30 cellular contexts compared by ENCODE assay signal in the genomic region with DNA sequence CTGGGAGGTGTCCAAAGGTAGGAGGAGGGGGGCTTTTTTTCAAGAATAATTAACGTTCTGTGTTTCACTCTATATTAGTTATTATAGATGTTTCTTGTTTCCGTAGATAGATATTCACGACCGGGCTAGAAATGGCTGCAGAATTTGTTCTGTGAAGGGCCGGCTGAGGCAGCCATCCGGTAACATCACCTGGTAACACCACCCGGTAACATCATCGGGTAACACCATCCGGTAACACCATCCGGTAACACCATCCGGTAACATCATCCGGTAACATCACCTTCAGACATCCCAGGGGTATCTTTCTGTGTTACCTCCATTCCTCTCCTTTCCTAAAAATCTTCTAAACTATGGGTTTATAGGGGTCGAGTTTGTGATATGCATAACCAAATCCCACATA.
"Had no signal": no experiment of that assay in that cellular context is flagged by ENCODE, and none has a peak within 500 bp of the region (broad histone marks: within the 10 kb centered on the region; RNA-seq: fewer than 3 reads in every experiment).

No MANE protein-coding gene starts in this region.

- H3K4me1 ChIP-seq: adrenal gland, body of pancreas, esophagus squamous epithelium, gastroesophageal sphincter, heart right ventricle had no signal

- H3K27ac ChIP-seq: adrenal gland, body of pancreas, epithelial cell of prostate, esophagus squamous epithelium, gastroesophageal sphincter, heart right ventricle, hepatocyte had no signal

- H2AFZ ChIP-seq: hepatocyte had no signal

- H3K4me3 ChIP-seq: adrenal gland, body of pancreas, esophagus squamous epithelium, gastroesophageal sphincter, heart right ventricle, hepatocyte had no signal

- ATAC-seq: activated CD4-positive, alpha-beta T cell treated with anti-CD3 and anti-CD28 coated beads for 36 hours; activated CD8-positive, alpha-beta memory T cell treated with anti-CD3 and anti-CD28 coated beads, Interleukin-2, amount 10 ng/mL, durations not matched to agents 7 days and 5 days; activated CD8-positive, alpha-beta T cell treated with anti-CD3 and anti-CD28 coated beads, Interleukin-2, amount 10 ng/mL, durations not matched to agents 7 days and 5 days; activated naive CD8-positive, alpha-beta T cell treated with anti-CD3 and anti-CD28 coated beads, Interleukin-2, amount 50 U/mL, for 24 hours; body of pancreas; effector memory CD8-positive, alpha-beta T cell; gastroesophageal sphincter; heart right ventricle had no signal

- H3K79me2 ChIP-seq: hepatocyte had no signal

- H3K9me3 ChIP-seq: adrenal gland, body of pancreas, esophagus squamous epithelium, gastroesophageal sphincter, heart right ventricle had no signal

- H3K36me3 ChIP-seq: adrenal gland, esophagus squamous epithelium, gastroesophageal sphincter, heart right ventricle had no signal

- H3K4me2 ChIP-seq: hepatocyte had no signal

- H3K27me3 ChIP-seq: adrenal gland, body of pancreas, esophagus squamous epithelium, hepatocyte had no signal

- DNase-seq: activated CD4-positive, alpha-beta memory T cell treated with anti-CD3 and anti-CD28 coated beads for 36 hours; activated CD4-positive, alpha-beta T cell treated with anti-CD3 and anti-CD28 coated beads for 36 hours; activated CD4-positive, alpha-beta T cell treated with anti-CD3 and anti-CD28 coated beads, Interleukin-2, amount 10 ng/mL, durations not matched to agents 24 days and 14 days; activated CD4-positive, CD25-positive, alpha-beta regulatory T cell; activated CD4-positive, CD25-positive, alpha-beta regulatory T cell treated with anti-CD3 and anti-CD28 coated beads, Interleukin-2, amount 50 U/mL, for 72 hours; activated CD8-positive, alpha-beta memory T cell treated with anti-CD3 and anti-CD28 coated beads, Interleukin-2, amount 10 ng/mL, durations not matched to agents 7 days and 5 days; activated CD8-positive, alpha-beta memory T cell treated with anti-CD3 and anti-CD28 coated beads, Interleukin-2, amount 50 U/mL, for 4 hours; activated CD8-positive, alpha-beta T cell treated with anti-CD3 and anti-CD28 coated beads, Interleukin-2, amount 10 ng/mL, durations not matched to agents 7 days and 5 days; activated effector memory CD4-positive, alpha-beta T cell treated with anti-CD3 and anti-CD28 coated beads, Interleukin-2, amount 50 U/mL, for 16 hours; activated naive CD4-positive, alpha-beta T cell treated with anti-CD3 and anti-CD28 coated beads for 36 hours; activated naive CD8-positive, alpha-beta T cell treated with anti-CD3 and anti-CD28 coated beads for 36 hours; activated naive CD8-positive, alpha-beta T cell treated with anti-CD3 and anti-CD28 coated beads, Interleukin-2, amount 50 U/mL, for 24 hours; activated T-cell treated with anti-CD3 and anti-CD28 coated beads, Interleukin-2, amount 50 U/mL, for 1 hour; activated T-cell treated with anti-CD3 and anti-CD28 coated beads, Interleukin-2, amount 50 U/mL, for 48 hours; adrenal gland; amygdala; aorta; body of pancreas; caudate nucleus; cortex of kidney; dermis blood vessel endothelial cell; effector CD4-positive, alpha-beta T cell; effector memory CD8-positive, alpha-beta T cell; esophagus squamous epithelium; foreskin melanocyte; heart right ventricle; T1000 had no signal
